In genomic region chr4:141497627-141498026, GRCh38 we compare ENCODE assay signal across 13 cellular contexts.
A peak's percentile ranks its signal among the peaks of the same experiment; 100 is the strongest.
DNase-seq lines count a peak whose midpoint lies in the region; ATAC-seq, FAIRE-seq and TF ChIP-seq lines count a peak whose summit lies in the region.
"Had no signal": no experiment of that assay in that cellular context is flagged by ENCODE, and none has a peak within 500 bp of the region (broad histone marks: within the 10 kb centered on the region; RNA-seq: fewer than 3 reads in every experiment).

No MANE protein-coding gene starts in this region.

- H3K4me1 ChIP-seq in GM12878 (ENCODE audit: control insufficient read depth, insufficient read depth, low read length) (0 out of 2 replicates have a peak, but pooled peaks cover 4% of the 10 kb centered on the region), transverse colon (peaks cover 0 to 11% (median 0%) of the 10 kb centered on the region in 4 donors)

- H3K36me3 Mint-ChIP-seq in activated naive CD4-positive, alpha-beta T cell treated with anti-CD3 and anti-CD28 coated beads for 36 hours (ENCODE audit: low read depth) = no peaks in the 10 kb centered on the region

- DNase-seq in GM12878 (ENCODE audit: low read depth, low spot score) (peak; percentile 46), transverse colon (no peak), C1 segment of cervical spinal cord (lab: John Stamatoyannopoulos, UW) (no peak), glomerular visceral epithelial cell (ENCODE audit: extremely low spot score) (no peak)
- no peak for DNase-seq in activated naive CD4-positive, alpha-beta T cell treated with anti-CD3 and anti-CD28 coated beads for 36 hours
- DNase-seq: activated T-cell treated with anti-CD3 and anti-CD28 coated beads, Interleukin-2, amount 50 U/mL, for 24 hours; IMR-90; RPMI8226 had no signal

- H3K9me3 ChIP-seq in GM12878 (replicated peaks; ENCODE audit: control insufficient read depth, insufficient read depth, low read length) (no peaks in the 10 kb centered on the region), transverse colon (no peaks in the 10 kb centered on the region)

- 0% methylated on average over 1 of the region's 1 CpG for WGBS in GM12878 (ENCODE audit: insufficient coverage, insufficient replicate concordance, low lambda C conversion rate, missing lambda C conversion rate)
- whole genome bisulfite sequencing in transverse colon (ENCODE audit: low coverage in 1 of 2), 2 donors = 60 to 75% methylated on average over 1 of the region's 1 CpG

- H3K4me2 ChIP-seq in GM12878 (ENCODE audit: control insufficient read depth, insufficient read depth) = 0 out of 2 replicates have a peak overlapping the region, but pooled peaks have one; percentile 7

- no peaks in the 10 kb centered on the region for H3K79me2 ChIP-seq in GM12878 (ENCODE audit: control insufficient read depth, insufficient read depth, low read length)

- RAD21 ChIA-PET in GM12878 (lab: Charles Lee; ENCODE audit: unreplicated experiment) = interaction anchor here (1.0 kb wide), 1 partner anchor 140 kb away, joined by 4 read pairs; no protein-coding TSS in a partner anchor

- H3K27ac Mint-ChIP-seq in activated naive CD4-positive, alpha-beta T cell treated with anti-CD3 and anti-CD28 coated beads for 36 hours = no peak overlapping the region
- H3K27ac Mint-ChIP-seq: activated T-cell treated with anti-CD3 and anti-CD28 coated beads, Interleukin-2, amount 50 U/mL, for 24 hours had no signal

- no peak overlapping the region for H3K4me3 Mint-ChIP-seq in activated naive CD4-positive, alpha-beta T cell treated with anti-CD3 and anti-CD28 coated beads for 36 hours
- H3K4me3 Mint-ChIP-seq: activated T-cell treated with anti-CD3 and anti-CD28 coated beads, Interleukin-2, amount 50 U/mL, for 24 hours had no signal

- in situ Hi-C loops in GM12878 (cut with MboI) = no loop called here
- in situ Hi-C loops in transverse colon (cut with MboI; ENCODE audit: low pct_ligation_motif_present in 1 of 4, low pct_unique_long_range_greater_than_20kb in 1 of 4, low sequenced_read_pairs in 3 of 4) = no loop called here

- CTCF ChIA-PET in GM12878 (lab: Yijun Ruan, JAX) = interaction anchor here (0.6 kb wide), 2 partner anchors 285 to 340 kb away, joined by 3 read pairs; no protein-coding TSS in a partner anchor
- CTCF ChIA-PET in activated naive CD4-positive, alpha-beta T cell treated with anti-CD3 and anti-CD28 coated beads for 36 hours (lab: Charles Lee) = no interaction called here

- BruUV-seq in GM12878 (replicated peaks; lab: Mats Ljungman, UMichigan) = no TSS peak

- H3K9me3 Mint-ChIP-seq in activated naive CD4-positive, alpha-beta T cell treated with anti-CD3 and anti-CD28 coated beads for 36 hours = no peaks in the 10 kb centered on the region
- H3K9me3 Mint-ChIP-seq: activated T-cell treated with anti-CD3 and anti-CD28 coated beads, Interleukin-2, amount 50 U/mL, for 24 hours had no signal

- intact Hi-C loops in GM12878 (cut with micrococcal nuclease; ENCODE audit: unreplicated experiment) = loop anchor here (2.0 to 5.0 kb wide), 2 partner anchors 140 to 191 kb away; partner anchors contain the start of gene IL15
- intact Hi-C loops in transverse colon (cut with DNase I; ENCODE audit: low total_unique reads) = no loop called here
- intact Hi-C loops in activated naive CD4-positive, alpha-beta T cell treated with anti-CD3 and anti-CD28 coated beads for 36 hours (cut with micrococcal nuclease) = no loop called here

- no peak for TF ChIP-seq POLR2A in GM12878 (IDR thresholded peaks at IDR 0.05; ENCODE audit: low read depth, low read length)
- TF ChIP-seq POLR2A in transverse colon (IDR thresholded peaks at IDR 0.05) = no peak

- no peak overlapping the region for H3K9ac ChIP-seq in GM12878 (ENCODE audit: control insufficient read depth, insufficient read depth, low read length)

- no peaks in the 10 kb centered on the region for H3K4me1 Mint-ChIP-seq in activated naive CD4-positive, alpha-beta T cell treated with anti-CD3 and anti-CD28 coated beads for 36 hours (ENCODE audit: low read depth)

- TF ChIP-seq RAD21 in GM12878 (IDR thresholded peaks at IDR 0.05; ENCODE audit: insufficient read depth, low read depth, low read length) = peak; percentile 26

- SMC1A ChIA-PET in GM12878 (lab: Charles Lee; ENCODE audit: uncharacterized antibody, unreplicated experiment) = interaction anchor here (0.6 to 0.9 kb wide), 2 partner anchors 139 to 169 kb away, joined by 3 to 4 read pairs; partner anchors contain the start of gene IL15

- FAIRE-seq in GM12878 (lab: Jason Lieb, UNC) = peak; percentile 77

- H3K27ac ChIP-seq in GM12878 (ENCODE audit: control insufficient read depth, insufficient read depth) = no peak overlapping the region
- no peak overlapping the region for H3K27ac ChIP-seq in transverse colon
- H3K27ac ChIP-seq: cardiac muscle cell had no signal

- peaks cover 8% of the 10 kb centered on the region for H3K27me3 Mint-ChIP-seq in activated naive CD4-positive, alpha-beta T cell treated with anti-CD3 and anti-CD28 coated beads for 36 hours (ENCODE audit: low read depth)
- H3K27me3 Mint-ChIP-seq: activated T-cell treated with anti-CD3 and anti-CD28 coated beads, Interleukin-2, amount 50 U/mL, for 24 hours had no signal

- H3K4me3 ChIP-seq in GM12878 (no peak overlapping the region), transverse colon (no peak overlapping the region)
- H3K4me3 ChIP-seq: cardiac muscle cell had no signal

- peak overlapping the region; percentile 39 for H2AFZ ChIP-seq in GM12878 (ENCODE audit: control insufficient read depth, low read depth, low read length)

- H3K27me3 ChIP-seq in GM12878 (replicated peaks in 1 of 2; ENCODE audit: control insufficient read depth in 2 of 2, insufficient read depth in 2 of 2, low read length in 1 of 2) = no peaks in the 10 kb centered on the region
- H3K27me3 ChIP-seq in transverse colon = no peaks in the 10 kb centered on the region
- H3K27me3 ChIP-seq: cardiac muscle cell had no signal

- TF ChIP-seq EP300 in GM12878 (IDR thresholded peaks at IDR 0.05; ENCODE audit: borderline replicate concordance in 1 of 2, control insufficient read depth in 1 of 2, low read depth in 2 of 2, low read length in 2 of 2) (0 out of 4 replicates have a peak, but pooled peaks of 1 of the 2 experiments have one; percentile 19), transverse colon (IDR thresholded peaks at IDR 0.05; ENCODE audit: low read depth) (no peak)

- no peak for TF ChIP-seq CTCF in GM12878 (IDR thresholded peaks at IDR 0.05 in 2 of 3, conservative IDR thresholded peaks at IDR 0.05 in 1 of 3; ENCODE audit: control insufficient read depth in 2 of 3, extremely low read depth in 1 of 3, insufficient read depth in 1 of 3, low read depth in 3 of 3, low read length in 3 of 3)
- no peak for TF ChIP-seq CTCF in transverse colon (IDR thresholded peaks at IDR 0.05)

- H3K36me3 ChIP-seq in GM12878 (ENCODE audit: control insufficient read depth in 2 of 2, insufficient read depth in 2 of 2, low read length in 1 of 2) = no peaks in the 10 kb centered on the region
- H3K36me3 ChIP-seq in transverse colon = no peaks in the 10 kb centered on the region
- H3K36me3 ChIP-seq: cardiac muscle cell had no signal

- peak; percentile 92 for ATAC-seq in GM18867 (IDR thresholded peaks at IDR 0.05; ENCODE audit: unreplicated experiment)
- peak; percentile 90 for ATAC-seq in GM21423 (IDR thresholded peaks at IDR 0.05; ENCODE audit: unreplicated experiment)
- peak; percentile 98 for ATAC-seq in HG03039 (IDR thresholded peaks at IDR 0.05; ENCODE audit: unreplicated experiment)
- peak; percentile 97 for ATAC-seq in GM12878
- ATAC-seq: esophagus mucosa had no signal

- POLR2A ChIA-PET in GM12878 (lab: Charles Lee) = interaction anchor here (0.5 kb wide), 1 partner anchor 678 kb away, joined by 4 read pairs; no protein-coding TSS in a partner anchor

- no peaks in the 10 kb centered on the region for H4K20me1 ChIP-seq in GM12878 (ENCODE audit: control insufficient read depth, insufficient read depth)

TF ChIP-seq in GM12878, 131 proteins besides CTCF, POLR2A, EP300 and RAD21 (continues in another document):
- TF ChIP-seq MXI1 (IDR thresholded peaks at IDR 0.05; ENCODE audit: low read depth, low read length) (no peak), NKRF (conservative IDR thresholded peaks at IDR 0.05) (no peak), SKIL (IDR thresholded peaks at IDR 0.05; ENCODE audit: low read depth, poor library complexity, severe bottlenecking) (no peak), TCF7 (IDR thresholded peaks at IDR 0.05; ENCODE audit: borderline replicate concordance) (0 out of 2 replicates have a peak, but pooled peaks have one; percentile 15), SUPT20H (IDR thresholded peaks at IDR 0.05; ENCODE audit: borderline replicate concordance, control insufficient read depth, low read depth, low read length) (no peak), ZNF622 (IDR thresholded peaks at IDR 0.05) (no peak), RUNX3 (IDR thresholded peaks at IDR 0.05; ENCODE audit: low read length) (peak; percentile 57), PML (IDR thresholded peaks at IDR 0.05; ENCODE audit: low read length) (no peak)
